In the genomic region with DNA sequence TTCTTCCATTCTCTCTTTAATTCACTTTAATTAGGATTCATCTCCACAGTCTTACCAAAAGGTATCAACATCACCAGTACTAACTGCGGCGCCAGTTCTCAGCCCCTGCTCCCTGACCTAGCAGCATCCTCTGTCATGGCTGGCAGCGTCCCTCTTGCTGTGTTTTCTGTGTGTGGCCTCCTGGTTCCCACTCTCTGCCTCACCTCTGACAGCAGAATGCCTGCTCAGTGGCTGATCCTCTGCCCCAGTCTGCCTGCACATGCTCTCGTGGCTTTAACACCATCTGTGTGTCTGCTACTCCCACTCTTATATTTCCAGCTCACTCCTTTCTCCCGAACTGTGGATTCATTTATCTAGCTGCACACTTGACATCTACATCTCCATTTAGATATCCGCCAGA, we compare ENCODE assay signal across 22 cellular contexts.
DNase-seq lines count a peak whose midpoint lies in the region; ATAC-seq and TF ChIP-seq lines count a peak whose summit lies in the region.
"Had no signal": no experiment of that assay in that cellular context is flagged by ENCODE, and none has a peak within 500 bp of the region (broad histone marks: within the 10 kb centered on the region; RNA-seq: fewer than 3 reads in every experiment).

No MANE protein-coding gene starts in this region.

- H2AFZ ChIP-seq in SK-N-SH (ENCODE audit: low read depth) (peak overlapping the region; percentile 47; the same call in 1 of the 2 replicates), neural progenitor cell (replicated peaks) (peak overlapping the region; percentile 63)
- H2AFZ ChIP-seq: GM23248 had no signal

- no peaks in the 10 kb centered on the region for H3K27me3 Mint-ChIP-seq in neural progenitor cell (ENCODE audit: insufficient read depth, low read depth)
- H3K27me3 Mint-ChIP-seq: CD4-positive, CD25-positive, alpha-beta regulatory T cell; CD8-positive, alpha-beta memory T cell had no signal

- in situ Hi-C loops in G401 (cut with HindIII; ENCODE audit: low sequenced_read_pairs): no loop called here

- no peak overlapping the region for H3K4me3 Mint-ChIP-seq in neural progenitor cell
- H3K4me3 Mint-ChIP-seq: CD8-positive, alpha-beta memory T cell; HFFc6; IgD-negative memory B cell had no signal

- H3K36me3 Mint-ChIP-seq in neural progenitor cell: no peaks in the 10 kb centered on the region
- H3K36me3 Mint-ChIP-seq: CD4-positive, CD25-positive, alpha-beta regulatory T cell; CD8-positive, alpha-beta memory T cell; IgD-negative memory B cell had no signal

- no peaks in the 10 kb centered on the region for H4K20me1 ChIP-seq in SK-N-SH (ENCODE audit: insufficient read depth)
- H4K20me1 ChIP-seq in neural progenitor cell (ENCODE audit: low read depth): no peaks in the 10 kb centered on the region

- no peak for DNase-seq in SK-N-SH
- peak; percentile 6 for DNase-seq in SK-N-DZ (ENCODE audit: low spot score)
- no peak for DNase-seq in neural progenitor cell (ENCODE audit: low spot score)
- DNase-seq in G401 (ENCODE audit: low spot score): no peak
- no peak for DNase-seq in activated effector memory CD4-positive, alpha-beta T cell treated with Interleukin-2 at 50 U/mL for 16 hours
- DNase-seq: BE2C; C1 segment of cervical spinal cord; CD4-positive, CD25-positive, alpha-beta regulatory T cell; CD8-positive, alpha-beta memory T cell; COR-L47; DMS153; DMS79; GM23248; H7; HFFc6; KBM-7 had no signal

- H3K9me3 Mint-ChIP-seq in neural progenitor cell: no peaks in the 10 kb centered on the region
- H3K9me3 Mint-ChIP-seq: HFFc6 had no signal

- no peaks in the 10 kb centered on the region for H3F3A ChIP-seq in SK-N-SH (replicated peaks; ENCODE audit: insufficient read depth)
- H3F3A ChIP-seq in neural progenitor cell (ENCODE audit: low read depth): no peaks in the 10 kb centered on the region

- no peak for TF ChIP-seq CTCF in SK-N-SH (IDR thresholded peaks at IDR 0.05)
- TF ChIP-seq CTCF in neural progenitor cell (IDR thresholded peaks at IDR 0.05): no peak

- H3K9me3 ChIP-seq in SK-N-SH (no peaks in the 10 kb centered on the region), neural progenitor cell (ENCODE audit: low read depth) (no peaks in the 10 kb centered on the region)
- H3K9me3 ChIP-seq: BE2C had no signal

- no peaks in the 10 kb centered on the region for H3K9me2 ChIP-seq in SK-N-SH

- TF ChIP-seq RAD21 in SK-N-SH (IDR thresholded peaks at IDR 0.05; ENCODE audit: low read length): no peak

- H3K27me3 ChIP-seq in SK-N-SH (ENCODE audit: insufficient read depth) (peaks cover 29% of the 10 kb centered on the region; the same call in 1 of the 2 replicates), neural progenitor cell (no peaks in the 10 kb centered on the region)

- H3K36me3 ChIP-seq in SK-N-SH (replicated peaks in 1 of 2; ENCODE audit: control insufficient read depth in 1 of 2, insufficient read depth in 2 of 2, low read length in 1 of 2) (no peaks in the 10 kb centered on the region), neural progenitor cell (no peaks in the 10 kb centered on the region)
- H3K36me3 ChIP-seq: BE2C had no signal

- no peak for TF ChIP-seq EP300 in SK-N-SH (IDR thresholded peaks at IDR 0.05; ENCODE audit: borderline replicate concordance in 1 of 2, low read depth in 1 of 2, low read length in 1 of 2)

- POLR2A ChIA-PET in SK-N-SH (lab: Yijun Ruan, JAX): no interaction called here

- no peak for ATAC-seq in SK-N-SH treated with all-trans-retinoic acid at 6 μM for 48 hours
- no peak for ATAC-seq in HG02798 (IDR thresholded peaks at IDR 0.05; ENCODE audit: poor library complexity, unreplicated experiment)
- ATAC-seq: GM12878, HCT116, HepG2 had no signal

- H3K4me3 ChIP-seq in SK-N-SH (ENCODE audit: low read depth in 2 of 2, low read length in 1 of 2): no peak overlapping the region
- H3K4me3 ChIP-seq in neural progenitor cell: no peak overlapping the region
- H3K4me3 ChIP-seq: GM12878, GM23248 had no signal

- H3K4me1 ChIP-seq in SK-N-SH (ENCODE audit: control insufficient read depth in 1 of 2, insufficient read depth in 2 of 2, low read depth in 1 of 2, low read length in 1 of 2) (no peaks in the 10 kb centered on the region), neural progenitor cell (no peaks in the 10 kb centered on the region)

- no peak overlapping the region for H3K4me2 ChIP-seq in SK-N-SH
- no peak overlapping the region for H3K4me2 ChIP-seq in neural progenitor cell

- H3K79me2 ChIP-seq in SK-N-SH (ENCODE audit: insufficient read depth) (no peaks in the 10 kb centered on the region), neural progenitor cell (ENCODE audit: low read depth) (no peaks in the 10 kb centered on the region)

- 41% methylated on average over 6 of the region's 6 CpGs for WGBS in SK-N-SH (ENCODE audit: low lambda C conversion rate)

- no peak overlapping the region for H3K27ac ChIP-seq in SK-N-SH (ENCODE audit: low read depth in 2 of 2, low read length in 1 of 2)
- H3K27ac ChIP-seq in neural progenitor cell: no peak overlapping the region
- H3K27ac ChIP-seq: GM23248 had no signal

- CTCF ChIA-PET in SK-N-SH (lab: Yijun Ruan, JAX): no interaction called here

- no peak overlapping the region for H3K9ac ChIP-seq in SK-N-SH
- no peak overlapping the region for H3K9ac ChIP-seq in neural progenitor cell
- H3K9ac ChIP-seq: GM23248 had no signal

- no peak overlapping the region for H3K27ac Mint-ChIP-seq in neural progenitor cell
- H3K27ac Mint-ChIP-seq: CD4-positive, CD25-positive, alpha-beta regulatory T cell; CD8-positive, alpha-beta memory T cell; HFFc6; IgD-negative memory B cell had no signal

- H3K4me1 Mint-ChIP-seq in neural progenitor cell: peaks cover 3% of the 10 kb centered on the region
- H3K4me1 Mint-ChIP-seq: CD4-positive, CD25-positive, alpha-beta regulatory T cell; CD8-positive, alpha-beta memory T cell; IgD-negative memory B cell had no signal

TF ChIP-seq in SK-N-SH, 30 proteins besides CTCF, POLR2A, EP300 and RAD21 (continues in another document):
- TF ChIP-seq YY1 (IDR thresholded peaks at IDR 0.05; ENCODE audit: low read depth) (no peak), USF1 (IDR thresholded peaks at IDR 0.05; ENCODE audit: borderline replicate concordance, low read depth) (no peak)

TF ChIP-seq in SK-N-SH treated with all-trans-retinoic acid at 6 μM for 48 hours, 23 proteins besides CTCF, POLR2A, EP300 and RAD21:
- TF ChIP-seq ZNF8 (CRISPR knock-in tag; IDR thresholded peaks at IDR 0.05): no peak
- no peak for TF ChIP-seq GLIS3 (CRISPR knock-in tag; IDR thresholded peaks at IDR 0.05)
- no peak for TF ChIP-seq ZFP30 (CRISPR knock-in tag; IDR thresholded peaks at IDR 0.05)
- no peak for TF ChIP-seq ZNF565 (CRISPR knock-in tag; conservative IDR thresholded peaks at IDR 0.05; ENCODE audit: low read depth)
- TF ChIP-seq RARB (CRISPR knock-in tag; IDR thresholded peaks at IDR 0.05): no peak
